16 cellular contexts compared by ENCODE assay signal in genomic region chr10:71829171-71829570, GRCh38. TPM values are rescaled to one million over a fixed set of nuclear protein-coding genes. Genes with fewer than 3 reads are reported as not detected.
A peak's percentile ranks its signal among the peaks of the same experiment; 100 is the strongest.
DNase-seq lines count a peak whose midpoint lies in the region; ATAC-seq and TF ChIP-seq lines count a peak whose summit lies in the region.
"Had no signal": no experiment of that assay in that cellular context is flagged by ENCODE, and none has a peak within 500 bp of the region (broad histone marks: within the 10 kb centered on the region; RNA-seq: fewer than 3 reads in every experiment).

No MANE protein-coding gene starts in this region.

- H3K9me3 ChIP-seq in Karpas-422 (ENCODE audit: low read length) (no peaks in the 10 kb centered on the region), neutrophil (no peaks in the 10 kb centered on the region)
- H3K9me3 ChIP-seq in CD8-positive, alpha-beta T cell (ENCODE audit: low read length) = no peaks in the 10 kb centered on the region
- H3K9me3 ChIP-seq in effector memory CD4-positive, alpha-beta T cell (ENCODE audit: control insufficient read depth, low read length) = no peaks in the 10 kb centered on the region

- H3K4me3 Mint-ChIP-seq in CD8-positive, alpha-beta T cell = no peak overlapping the region
- H3K4me3 Mint-ChIP-seq: activated naive CD4-positive, alpha-beta T cell treated with anti-CD3 and anti-CD28 coated beads for 36 hours; CD4-positive, CD25-positive, alpha-beta regulatory T cell had no signal

- H3K4me1 ChIP-seq in Karpas-422 (ENCODE audit: low read length) (peaks cover 21% of the 10 kb centered on the region), neutrophil (ENCODE audit: control insufficient read depth in 1 of 2, insufficient read depth in 1 of 2, low read depth in 1 of 2, low read length in 1 of 2) (peaks cover 73 to 96% of the 10 kb centered on the region in 2 experiments)
- H3K4me1 ChIP-seq in CD8-positive, alpha-beta T cell (ENCODE audit: insufficient read depth, low read length) = no peaks in the 10 kb centered on the region
- no peaks in the 10 kb centered on the region for H3K4me1 ChIP-seq in effector memory CD4-positive, alpha-beta T cell (ENCODE audit: control insufficient read depth, insufficient read depth, low read length, poor library complexity, severe bottlenecking)

- peaks cover 52% of the 10 kb centered on the region for H4K20me1 ChIP-seq in Karpas-422 (ENCODE audit: insufficient read depth, low read depth, low read length)

- no peak overlapping the region for H3K27ac ChIP-seq in Karpas-422 (ENCODE audit: low read length)
- H3K27ac ChIP-seq in neutrophil = peak overlapping the region; percentile 92
- no peak overlapping the region for H3K27ac ChIP-seq in CD8-positive, alpha-beta T cell (ENCODE audit: low read depth, low read length)
- H3K27ac ChIP-seq in effector memory CD4-positive, alpha-beta T cell (ENCODE audit: insufficient read depth, low read length, poor library complexity, severe bottlenecking) = no peak overlapping the region

- POLR2A ChIA-PET in CD8-positive, alpha-beta T cell (lab: Charles Lee) = no interaction called here

- no peaks in the 10 kb centered on the region for H3K9me2 ChIP-seq in Karpas-422 (replicated peaks; ENCODE audit: insufficient read depth, low read length)

- no peak overlapping the region for H3K4me2 ChIP-seq in Karpas-422 (ENCODE audit: low read depth, low read length, poor library complexity, severe bottlenecking)

- no peak overlapping the region for H3K9ac ChIP-seq in Karpas-422 (ENCODE audit: low read length)

- no peak overlapping the region for H3K27ac Mint-ChIP-seq in CD8-positive, alpha-beta T cell
- H3K27ac Mint-ChIP-seq: activated naive CD4-positive, alpha-beta T cell treated with anti-CD3 and anti-CD28 coated beads for 36 hours had no signal

- intact Hi-C loops in CD8-positive, alpha-beta T cell (cut with DNase I, micrococcal nuclease) = no loop called here

- H3K36me3 ChIP-seq in Karpas-422 (ENCODE audit: insufficient read depth, low read length) (peaks cover 31% of the 10 kb centered on the region), neutrophil (peaks cover 96% of the 10 kb centered on the region)
- H3K36me3 ChIP-seq in CD8-positive, alpha-beta T cell (ENCODE audit: insufficient read depth, low read length) = peaks cover 52% of the 10 kb centered on the region
- peaks cover 76% of the 10 kb centered on the region for H3K36me3 ChIP-seq in effector memory CD4-positive, alpha-beta T cell (ENCODE audit: control insufficient read depth, insufficient read depth, low read length)

- H2AFZ ChIP-seq in Karpas-422 (ENCODE audit: low read length) = no peak overlapping the region

- peak; percentile 32 for TF ChIP-seq CTCF in neutrophil (IDR thresholded peaks at IDR 0.05)
- no peak for TF ChIP-seq CTCF in CD8-positive, alpha-beta T cell (IDR thresholded peaks at IDR 0.05)

- no peaks in the 10 kb centered on the region for H3K4me1 Mint-ChIP-seq in CD8-positive, alpha-beta T cell (ENCODE audit: low read depth)

- H3K4me3 ChIP-seq in Karpas-422 (ENCODE audit: low read length) (no peak overlapping the region), neutrophil (ENCODE audit: low read depth in 1 of 2, low read length in 1 of 2) (peak overlapping the region; percentile 73 to 77)
- H3K4me3 ChIP-seq in CD8-positive, alpha-beta T cell (ENCODE audit: low read depth, low read length) = no peak overlapping the region
- no peak overlapping the region for H3K4me3 ChIP-seq in effector memory CD4-positive, alpha-beta T cell (ENCODE audit: insufficient read depth, low read depth, low read length, poor library complexity, severe bottlenecking)

- no peaks in the 10 kb centered on the region for H3K9me3 Mint-ChIP-seq in CD8-positive, alpha-beta T cell
- H3K9me3 Mint-ChIP-seq: activated naive CD4-positive, alpha-beta T cell treated with anti-CD3 and anti-CD28 coated beads for 36 hours had no signal

- ATAC-seq in CD8-positive, alpha-beta T cell = no peak
- ATAC-seq in HG03097 (IDR thresholded peaks at IDR 0.05; ENCODE audit: low FRiP score, unreplicated experiment) = no peak
- ATAC-seq: left colon had no signal

- H3K36me3 Mint-ChIP-seq in CD8-positive, alpha-beta T cell = peaks cover 87% of the 10 kb centered on the region

- no peaks in the 10 kb centered on the region for H3K79me2 ChIP-seq in Karpas-422 (ENCODE audit: low read length)

- in situ Hi-C loops in SK-MEL-5 (cut with HindIII; ENCODE audit: low pct_unique_long_range_greater_than_20kb, low sequenced_read_pairs) = no loop called here

- DNase-seq in Karpas-422 (peak; percentile 50), SK-MEL-5 (ENCODE audit: low read depth, low spot score) (peak; percentile 76), foreskin melanocyte (peak; percentile 44), NCI-H82 (lab: John Stamatoyannopoulos, UW) (no peak)
- no peak for DNase-seq in CD8-positive, alpha-beta T cell
- DNase-seq in effector memory CD4-positive, alpha-beta T cell = no peak
- DNase-seq: activated naive CD4-positive, alpha-beta T cell treated with anti-CD3 and anti-CD28 coated beads for 36 hours; CD4-positive, CD25-positive, alpha-beta regulatory T cell; left colon; NCI-H1436 treated with DMSO at 0.1 percent for 48 hours; NCI-H524 treated with DMSO at 0.1 percent for 48 hours; stimulated activated naive CD4-positive, alpha-beta T cell; T1000 had no signal

- no peaks in the 10 kb centered on the region for H3K27me3 ChIP-seq in Karpas-422 (ENCODE audit: low read length)
- no peaks in the 10 kb centered on the region for H3K27me3 ChIP-seq in neutrophil
- H3K27me3 ChIP-seq in CD8-positive, alpha-beta T cell (ENCODE audit: insufficient read depth, low read length) = no peaks in the 10 kb centered on the region
- no peaks in the 10 kb centered on the region for H3K27me3 ChIP-seq in effector memory CD4-positive, alpha-beta T cell (replicated peaks; ENCODE audit: control insufficient read depth, insufficient read depth, low read length, poor library complexity, severe bottlenecking)

- no peaks in the 10 kb centered on the region for H3K27me3 Mint-ChIP-seq in CD8-positive, alpha-beta T cell (ENCODE audit: low read depth)
- H3K27me3 Mint-ChIP-seq: CD4-positive, CD25-positive, alpha-beta regulatory T cell had no signal

- CTCF ChIA-PET in CD8-positive, alpha-beta T cell (lab: Charles Lee) = no interaction called here

RNA-seq across cellular contexts. Expression of gene PSAP, which starts 21.9 kb away (rescaled TPM):
- 114 and 201 TPM in 2 replicates for total RNA-seq in Karpas-422 (2014; rRNA removed; shearing (Covaris generic); ENCODE audit: low replicate concordance)
- 1,457 and 1,499 TPM in 2 replicates for total RNA-seq in SK-MEL-5 (2014; rRNA removed; shearing (Covaris generic))
- polyA plus RNA-seq in SK-MEL-5 (2015; cell fraction: cytosol; rRNA removed) = 3,343 and 3,961 TPM in 2 replicates
- 1,221 and 1,304 TPM in 2 replicates for polyA plus RNA-seq in SK-MEL-5 (2015; cell fraction: nucleus; rRNA removed)
- total RNA-seq in CD8-positive, alpha-beta T cell = 100 to 1,000 TPM; 156 to 161 TPM

RNA-seq across cellular contexts. Expression of gene VSIR, which starts 55.9 kb away (rescaled TPM):
- total RNA-seq in Karpas-422 (2014; rRNA removed; shearing (Covaris generic); ENCODE audit: low replicate concordance) = 0.07 and 1.8 TPM in 2 replicates
- 0.40 and 1.2 TPM in 2 replicates for total RNA-seq in SK-MEL-5 (2014; rRNA removed; shearing (Covaris generic))
- polyA plus RNA-seq in SK-MEL-5 (2015; cell fraction: cytosol; rRNA removed) = 0.52 and 1.4 TPM in 2 replicates
- 0.04 and 0.38 TPM in 2 replicates for polyA plus RNA-seq in SK-MEL-5 (2015; cell fraction: nucleus; rRNA removed)
- 10 to 100 TPM; 57.3 to 61.7 TPM for total RNA-seq in CD8-positive, alpha-beta T cell
- polyA plus RNA-seq: neural cell had no signal

Comparison
In these comparisons a context has a peak if more than half of its experiments do, and no peak if none do; other contexts are left out.
1. DNase-seq: peak in Karpas-422 (single experiment), SK-MEL-5 (single experiment) and foreskin melanocyte (single experiment); none in NCI-H82 (single experiment), CD8-positive, alpha-beta T cell (0 of 7) and effector memory CD4-positive, alpha-beta T cell (0 of 3).
2. H3K4me3 ChIP-seq: peak in neutrophil (2 of 2); none in Karpas-422 (single experiment), CD8-positive, alpha-beta T cell (single experiment) and effector memory CD4-positive, alpha-beta T cell (single experiment).
3. RNA of gene VSIR, which starts 55.9 kb away (total RNA-seq): 57.3 to 61.7 TPM in CD8-positive, alpha-beta T cell; 0.40 to 1.2 TPM in SK-MEL-5 and 0.07 to 1.8 TPM in Karpas-422; every median in the first group is over 10 times any median in the second.